ENCODE assay signal across 1 cellular context in genomic region chr7:104126411-104126841, GRCh38.
TF ChIP-seq lines count a peak whose summit lies in the region.

No MANE protein-coding gene starts in this region.

TF ChIP-seq in K562, 482 proteins besides CTCF, POLR2A, EP300 and RAD21 (continued from another document):
- TF ChIP-seq RNF219 (CRISPR knock-in tag; IDR thresholded peaks at IDR 0.05) (no peak), HMGN3 (IDR thresholded peaks at IDR 0.05; ENCODE audit: borderline replicate concordance, extremely low read depth, insufficient read length, low read depth, low read length) (no peak), RBFOX2 (IDR thresholded peaks at IDR 0.05; ENCODE audit: low read depth, low read length) (no peak), ZNF655 (CRISPR knock-in tag; IDR thresholded peaks at IDR 0.05) (no peak), GTF2A2 (tag; IDR thresholded peaks at IDR 0.05) (no peak)
